Comparison of ENCODE assay signal across 8 cellular contexts in genomic region chr4:54229631-54230478, GRCh38. TPM values are rescaled to one million over a fixed set of nuclear protein-coding genes. Genes with fewer than 3 reads are reported as not detected.
DNase-seq lines count a peak whose midpoint lies in the region; ATAC-seq lines count a peak whose summit lies in the region.

No MANE protein-coding gene starts in this region.

- DNase-seq in H7: peak; percentile 72
- peak; percentile 34 for DNase-seq in activated naive CD8-positive, alpha-beta T cell treated with anti-CD3 and anti-CD28 coated beads, Interleukin-2, amount 10 ng/mL, durations not matched to agents 7 days and 5 days
- no peak for DNase-seq in KBM-7
- no peak for DNase-seq in NCI-H1436 (lab: John Stamatoyannopoulos, UW)
- no peak for DNase-seq in cerebellar cortex (ENCODE audit: low spot score)

- no peaks in the 10 kb centered on the region for H3K36me3 ChIP-seq in H7 (replicated peaks; ENCODE audit: control insufficient read depth, insufficient read depth, low read length)
- H3K36me3 ChIP-seq in iPS-15b (ENCODE audit: control insufficient read depth, insufficient read depth, low read length): no peaks in the 10 kb centered on the region

- peak overlapping the region in 20 of 21 experiments; percentile 7 to 83 (median 65) for H3K27ac ChIP-seq in skin epidermis

- H3K4me1 Mint-ChIP-seq in activated naive CD8-positive, alpha-beta T cell treated with anti-CD3 and anti-CD28 coated beads, Interleukin-2, amount 10 ng/mL, durations not matched to agents 7 days and 5 days: peaks cover 19% of the 10 kb centered on the region

- POLR2A ChIA-PET in activated naive CD8-positive, alpha-beta T cell treated with anti-CD3 and anti-CD28 coated beads, Interleukin-2, amount 10 ng/mL, durations not matched to agents 7 days and 5 days (lab: Charles Lee): no interaction called here

- H3K27me3 ChIP-seq in H7 (ENCODE audit: control insufficient read depth, insufficient read depth, low read length): peaks cover 81% of the 10 kb centered on the region
- peaks cover 84% of the 10 kb centered on the region for H3K27me3 ChIP-seq in iPS-15b (ENCODE audit: control insufficient read depth, insufficient read depth, low read length)

- in situ Hi-C loops in KBM-7 (cut with MboI; ENCODE audit: low pct_unique_long_range_greater_than_20kb, low sequenced_read_pairs): loop anchor here (10.0 to 25.0 kb wide), 2 partner anchors 315 to 1218 kb away; no protein-coding TSS in a partner anchor

- no peak overlapping the region for H3K9ac ChIP-seq in iPS-15b (ENCODE audit: low read depth, low read length)

- H3K27me3 Mint-ChIP-seq in activated naive CD8-positive, alpha-beta T cell treated with anti-CD3 and anti-CD28 coated beads, Interleukin-2, amount 10 ng/mL, durations not matched to agents 7 days and 5 days: peaks cover 91% of the 10 kb centered on the region

- H3K4me1 ChIP-seq in iPS-15b (ENCODE audit: control insufficient read depth, insufficient read depth, low read length): peaks cover 12% of the 10 kb centered on the region

- no peak overlapping the region for H3K4me3 Mint-ChIP-seq in activated naive CD8-positive, alpha-beta T cell treated with anti-CD3 and anti-CD28 coated beads, Interleukin-2, amount 10 ng/mL, durations not matched to agents 7 days and 5 days

- H3K27ac Mint-ChIP-seq in activated naive CD8-positive, alpha-beta T cell treated with anti-CD3 and anti-CD28 coated beads, Interleukin-2, amount 10 ng/mL, durations not matched to agents 7 days and 5 days: peak overlapping the region; percentile 66

- no peaks in the 10 kb centered on the region for H3K36me3 Mint-ChIP-seq in activated naive CD8-positive, alpha-beta T cell treated with anti-CD3 and anti-CD28 coated beads, Interleukin-2, amount 10 ng/mL, durations not matched to agents 7 days and 5 days

- H3K4me3 ChIP-seq in H7 (ENCODE audit: insufficient read depth, low read depth, low read length): peak overlapping the region; percentile 39
- peak overlapping the region; percentile 58 for H3K4me3 ChIP-seq in iPS-15b (ENCODE audit: low read depth, low read length)
- peak overlapping the region; percentile 22 to 51 (median 30) for H3K4me3 ChIP-seq in skin epidermis

- H3K9me3 ChIP-seq in iPS-15b (ENCODE audit: control insufficient read depth, insufficient read depth, low read length): no peaks in the 10 kb centered on the region

- ATAC-seq in activated naive CD8-positive, alpha-beta T cell treated with anti-CD3 and anti-CD28 coated beads, Interleukin-2, amount 10 ng/mL, durations not matched to agents 7 days and 5 days (ENCODE audit: low read depth): no peak
- no peak for ATAC-seq in HG03045 (IDR thresholded peaks at IDR 0.05; ENCODE audit: unreplicated experiment)

- H3K9me3 Mint-ChIP-seq in activated naive CD8-positive, alpha-beta T cell treated with anti-CD3 and anti-CD28 coated beads, Interleukin-2, amount 10 ng/mL, durations not matched to agents 7 days and 5 days: no peaks in the 10 kb centered on the region

RNA-seq across cellular contexts. Expression of gene PDGFRA, which starts 0.8 kb away (rescaled TPM):
- total RNA-seq in H7 (2014; rRNA removed; shearing (Covaris generic)): 5.5 and 10.8 TPM in 2 replicates
- total RNA-seq in activated naive CD8-positive, alpha-beta T cell treated with anti-CD3 and anti-CD28 coated beads, Interleukin-2, amount 10 ng/mL, durations not matched to agents 7 days and 5 days: not detected

Comparison
In these comparisons a context has a peak if more than half of its experiments do, and no peak if none do; other contexts are left out.
1. DNase-seq: peak in H7 (single experiment) and activated naive CD8-positive, alpha-beta T cell treated with anti-CD3 and anti-CD28 coated beads, Interleukin-2, amount 10 ng/mL, durations not matched to agents 7 days and 5 days (single experiment); none in KBM-7 (single experiment), NCI-H1436 (single experiment) and cerebellar cortex (single experiment).
2. Peak in every context shown above with its lines, with median percentiles within 50 percentile points of each other: H3K4me3 ChIP-seq.